ENCODE assay signal across 20 cellular contexts in genomic region chr10:29407280-29407858, GRCh38.
DNase-seq lines count a peak whose midpoint lies in the region; ATAC-seq and FAIRE-seq lines count a peak whose summit lies in the region.
"Had no signal": no experiment of that assay in that cellular context is flagged by ENCODE, and none has a peak within 500 bp of the region (broad histone marks: within the 10 kb centered on the region; RNA-seq: fewer than 3 reads in every experiment).

No MANE protein-coding gene starts in this region.

- WGBS in iPS DF 6.9 (ENCODE audit: insufficient coverage, insufficient read length) = no CpG with 5 or more reads among the region's 2 CpGs

- H3K9me3 ChIP-seq in iPS DF 6.9 (ENCODE audit: control insufficient read depth, insufficient read depth, low read length) = peaks cover 2% of the 10 kb centered on the region; the same call in 1 of the 2 replicates
- H3K9me3 ChIP-seq: BE2C had no signal

- H3K4me1 ChIP-seq in iPS DF 6.9 (ENCODE audit: control insufficient read depth, insufficient read depth, low read length) = no peaks in the 10 kb centered on the region
- H3K4me1 ChIP-seq: BE2C had no signal

- FAIRE-seq in G401.6 (lab: Jason Lieb, UNC) = peak; percentile 69

- no peak overlapping the region for H3K27ac ChIP-seq in iPS DF 6.9 (ENCODE audit: low read length)
- H3K27ac ChIP-seq: 22Rv1, GM23248, KMS-11, SJSA1 had no signal

- H3K4me1 Mint-ChIP-seq in stimulated activated naive CD8-positive, alpha-beta T cell treated with anti-CD3 and anti-CD28 coated beads, Interleukin-15, amount 100 ng/mL, for 72 hours = peaks cover 20% of the 10 kb centered on the region

- H3K9me3 Mint-ChIP-seq in stimulated activated naive CD8-positive, alpha-beta T cell treated with anti-CD3 and anti-CD28 coated beads, Interleukin-15, amount 100 ng/mL, for 72 hours = peaks cover 4 to 11% of the 10 kb centered on the region in 2 donors

- no peaks in the 10 kb centered on the region for H3K36me3 ChIP-seq in iPS DF 6.9 (ENCODE audit: control insufficient read depth, insufficient read depth, low read length)
- H3K36me3 ChIP-seq: BE2C had no signal

- H3K27ac Mint-ChIP-seq in stimulated activated naive CD8-positive, alpha-beta T cell treated with anti-CD3 and anti-CD28 coated beads, Interleukin-15, amount 100 ng/mL, for 72 hours = no peak overlapping the region

- H3K4me3 ChIP-seq in iPS DF 6.9 (ENCODE audit: low read length) = no peak overlapping the region
- H3K4me3 ChIP-seq: GM23248, SJSA1 had no signal

- no peaks in the 10 kb centered on the region for H3K27me3 Mint-ChIP-seq in stimulated activated naive CD8-positive, alpha-beta T cell treated with anti-CD3 and anti-CD28 coated beads, Interleukin-15, amount 100 ng/mL, for 72 hours

- ATAC-seq in stimulated activated naive CD8-positive, alpha-beta T cell treated with anti-CD3 and anti-CD28 coated beads, Interleukin-15, amount 100 ng/mL, for 72 hours = no peak
- no peak for ATAC-seq in HG03439 (IDR thresholded peaks at IDR 0.05; ENCODE audit: unreplicated experiment)

- H3K4me3 Mint-ChIP-seq in stimulated activated naive CD8-positive, alpha-beta T cell treated with anti-CD3 and anti-CD28 coated beads, Interleukin-15, amount 100 ng/mL, for 72 hours = no peak overlapping the region

- peak; percentile 5 for DNase-seq in DMS 273 (lab: John Stamatoyannopoulos, UW; ENCODE audit: unreplicated experiment)
- no peak for DNase-seq in DMS 273 treated with DMSO at 0.1 percent for 48 hours (lab: John Stamatoyannopoulos, UW)
- peak; percentile 22 for DNase-seq in RPMI7951 (ENCODE audit: low read depth)
- DNase-seq in iPS DF 6.9 (ENCODE audit: low read depth, low spot score) = peak; percentile 20
- no peak for DNase-seq in stimulated activated naive CD8-positive, alpha-beta T cell treated with anti-CD3 and anti-CD28 coated beads, Interleukin-15, amount 100 ng/mL, for 72 hours
- DNase-seq in amygdala (lab: John Stamatoyannopoulos, UW) = no peak
- DNase-seq: BE2C; GM23248; NCI-H1092; NCI-H1694; NCI-H2107; NCI-H2227 treated with DMSO at 0.1 percent for 48 hours; NCI-H524 treated with DMSO at 0.1 percent for 48 hours; NK-92 treated with Interleukin-12 subunit alpha and Interleukin-12 subunit beta, amount 100 ng/mL, for 24 hours; OCI-M1 had no signal

- no peaks in the 10 kb centered on the region for H3K27me3 ChIP-seq in iPS DF 6.9 (ENCODE audit: control insufficient read depth, insufficient read depth, low read length)
- H3K27me3 ChIP-seq: BE2C, SJSA1 had no signal

Comparison
In these comparisons a context has a peak if more than half of its experiments do, and no peak if none do; other contexts are left out.
1. DNase-seq: peak in DMS 273 (single experiment), RPMI7951 (single experiment) and iPS DF 6.9 (single experiment); none in DMS 273 treated with DMSO at 0.1 percent for 48 hours (single experiment), stimulated activated naive CD8-positive, alpha-beta T cell treated with anti-CD3 and anti-CD28 coated beads, Interleukin-15, amount 100 ng/mL, for 72 hours (0 of 2) and amygdala (0 of 56).